ENCODE assay signal across 28 cellular contexts in genomic region chr4:124135409-124135813, GRCh38.
DNase-seq lines count a peak whose midpoint lies in the region; ATAC-seq, FAIRE-seq and TF ChIP-seq lines count a peak whose summit lies in the region.
"Had no signal": no experiment of that assay in that cellular context is flagged by ENCODE, and none has a peak within 500 bp of the region (broad histone marks: within the 10 kb centered on the region; RNA-seq: fewer than 3 reads in every experiment).

No MANE protein-coding gene starts in this region.

- no peak overlapping the region for H3K4me3 Mint-ChIP-seq in astrocyte (ENCODE audit: unreplicated experiment)
- H3K4me3 Mint-ChIP-seq: activated naive CD8-positive, alpha-beta T cell; activated T-helper 17 cell treated with anti-CD3 and anti-CD28 coated beads, Interleukin-2, amount 50 U/mL, for 72 hours; neural crest cell; T-cell; type B pancreatic cell had no signal

- no peak overlapping the region for H3K27ac Mint-ChIP-seq in astrocyte (ENCODE audit: unreplicated experiment)
- H3K27ac Mint-ChIP-seq: activated naive CD8-positive, alpha-beta T cell; activated T-helper 17 cell treated with anti-CD3 and anti-CD28 coated beads, Interleukin-2, amount 50 U/mL, for 72 hours; progenitor cell of endocrine pancreas; T-cell; type B pancreatic cell had no signal

- H3K27me3 Mint-ChIP-seq in astrocyte (ENCODE audit: low read depth, unreplicated experiment) = no peaks in the 10 kb centered on the region
- H3K27me3 Mint-ChIP-seq: activated naive CD8-positive, alpha-beta T cell; activated T-helper 17 cell treated with anti-CD3 and anti-CD28 coated beads, Interleukin-2, amount 50 U/mL, for 72 hours; progenitor cell of endocrine pancreas; T-cell; type B pancreatic cell had no signal

- H3K36me3 Mint-ChIP-seq in astrocyte (ENCODE audit: low read depth, unreplicated experiment) = peaks cover 2% of the 10 kb centered on the region
- H3K36me3 Mint-ChIP-seq: activated naive CD8-positive, alpha-beta T cell; T-cell had no signal

- H3K4me3 ChIP-seq in astrocyte (ENCODE audit: insufficient read depth, low read depth, low read length) (no peak overlapping the region), fibroblast of villous mesenchyme (ENCODE audit: low read depth, low read length) (no peak overlapping the region)
- H3K4me3 ChIP-seq: cardiac muscle cell, left ventricle myocardium inferior, MG63, smooth muscle cell, stomach had no signal

- DNase-seq in HCEC 1CT (peak; percentile 24), astrocyte (ENCODE audit: low read depth) (peak; percentile 99), fibroblast of villous mesenchyme (ENCODE audit: low read depth) (peak; percentile 46), stromal cell of bone marrow (ENCODE audit: low read depth) (peak; percentile 85), NCI-H1092 treated with DMSO at 0.1 percent for 48 hours (lab: John Stamatoyannopoulos, UW) (no peak)
- no peak for DNase-seq in stimulated activated CD4-positive, alpha-beta T cell treated with anti-CD3 and anti-CD28 coated beads, Interleukin-2, amount 100 ng/mL, for 24 hours
- DNase-seq: activated CD4-positive, alpha-beta T cell treated with anti-CD3 and anti-CD28 coated beads for 48 hours; BE2C; Caco-2; left ventricle myocardium inferior; MG63; NCI-H1436; NCI-H774; SHP77; stimulated activated CD4-positive, alpha-beta T cell treated with anti-CD3 and anti-CD28 coated beads, Interleukin-4, amount 100 ng/mL, for 4 hours; stomach; T-cell had no signal

- H3K79me2 ChIP-seq in astrocyte (ENCODE audit: insufficient read depth, low read length) = no peaks in the 10 kb centered on the region

- no peak overlapping the region for H2AFZ ChIP-seq in astrocyte (ENCODE audit: low read depth, low read length)

- H3K36me3 ChIP-seq in astrocyte (ENCODE audit: insufficient read depth, low read length) = no peaks in the 10 kb centered on the region
- H3K36me3 ChIP-seq: BE2C, cardiac muscle cell, left ventricle myocardium inferior, MG63, stomach had no signal

- no peaks in the 10 kb centered on the region for H3K9me3 ChIP-seq in astrocyte (ENCODE audit: insufficient read depth, low read depth, low read length)
- H3K9me3 ChIP-seq: BE2C, Caco-2 had no signal

- no peaks in the 10 kb centered on the region for H4K20me1 ChIP-seq in astrocyte (ENCODE audit: insufficient read depth, low read length)

- no peak for ATAC-seq in HG02571 (IDR thresholded peaks at IDR 0.05; ENCODE audit: unreplicated experiment)
- no peak for ATAC-seq in GM19467 (IDR thresholded peaks at IDR 0.05; ENCODE audit: unreplicated experiment)
- ATAC-seq: activated T-helper 17 cell treated with anti-CD3 and anti-CD28 coated beads, Interleukin-2, amount 50 U/mL, for 72 hours; T-cell had no signal

- peaks cover 9% of the 10 kb centered on the region for H3K9me3 Mint-ChIP-seq in astrocyte (ENCODE audit: unreplicated experiment)

- peak overlapping the region; percentile 38 for H3K4me2 ChIP-seq in astrocyte (ENCODE audit: low read length)
- H3K4me2 ChIP-seq: smooth muscle cell had no signal

- no peaks in the 10 kb centered on the region for H3K27me3 ChIP-seq in astrocyte (ENCODE audit: insufficient read depth, low read length)
- H3K27me3 ChIP-seq: BE2C, cardiac muscle cell, MG63, stomach had no signal

- no peak overlapping the region for H3K27ac ChIP-seq in astrocyte (ENCODE audit: low read depth, low read length)
- H3K27ac ChIP-seq: cardiac muscle cell, left ventricle myocardium inferior, stomach had no signal

- peaks cover 13% of the 10 kb centered on the region for H3K4me1 ChIP-seq in astrocyte (ENCODE audit: insufficient read depth, low read length)
- H3K4me1 ChIP-seq: BE2C, Caco-2, left ventricle myocardium inferior, stomach had no signal

- peaks cover 5% of the 10 kb centered on the region for H3K4me1 Mint-ChIP-seq in astrocyte (ENCODE audit: low read depth, unreplicated experiment)
- H3K4me1 Mint-ChIP-seq: activated T-helper 17 cell treated with anti-CD3 and anti-CD28 coated beads, Interleukin-2, amount 50 U/mL, for 72 hours; T-cell had no signal

- no peak overlapping the region for H3K9ac ChIP-seq in astrocyte (ENCODE audit: low read length)

- peak; percentile 9 for FAIRE-seq in astrocyte (lab: Jason Lieb, UNC)
- FAIRE-seq: endothelial cell of umbilical vein, GM18507 had no signal

- TF ChIP-seq CTCF in astrocyte (IDR thresholded peaks at IDR 0.05; ENCODE audit: insufficient read depth, low read depth, low read length) (no peak), fibroblast of villous mesenchyme (IDR thresholded peaks at IDR 0.05; ENCODE audit: insufficient read depth, low read depth, low read length) (no peak)

Comparison
In these comparisons a context has a peak if more than half of its experiments do, and no peak if none do; other contexts are left out.
1. DNase-seq: peak in HCEC 1CT (single experiment), astrocyte (single experiment), fibroblast of villous mesenchyme (single experiment) and stromal cell of bone marrow (single experiment); none in NCI-H1092 treated with DMSO at 0.1 percent for 48 hours (single experiment) and stimulated activated CD4-positive, alpha-beta T cell treated with anti-CD3 and anti-CD28 coated beads, Interleukin-2, amount 100 ng/mL, for 24 hours (0 of 2).